Comparison of ENCODE assay signal across 7 cellular contexts in genomic region chr4:53534684-53535083, GRCh38.
"Had no signal": no experiment of that assay in that cellular context is flagged by ENCODE, and none has a peak within 500 bp of the region (broad histone marks: within the 10 kb centered on the region; RNA-seq: fewer than 3 reads in every experiment).

No MANE protein-coding gene starts in this region.

- H3K4me3 Mint-ChIP-seq: IgD-negative memory B cell had no signal

- H3K4me3 ChIP-seq: K562 had no signal

- H3K36me3 Mint-ChIP-seq: IgD-negative memory B cell had no signal

- H3K27ac ChIP-seq: HL-60, KMS-11 had no signal

- ATAC-seq: HepG2, K562 had no signal

- H3K4me2 ChIP-seq: KMS-11 had no signal

- H3K9me3 Mint-ChIP-seq: IgD-negative memory B cell had no signal

- H3K27ac Mint-ChIP-seq: IgD-negative memory B cell had no signal

- DNase-seq: KBM-7, KG1 had no signal

- H3K9ac ChIP-seq: KMS-11 had no signal
